ENCODE assay signal across 20 cellular contexts in genomic region chr3:64911138-64911537, GRCh38.
"Had no signal": no experiment of that assay in that cellular context is flagged by ENCODE, and none has a peak within 500 bp of the region (broad histone marks: within the 10 kb centered on the region; RNA-seq: fewer than 3 reads in every experiment).

No MANE protein-coding gene starts in this region.

- H3K27ac Mint-ChIP-seq: activated CD4-positive, alpha-beta memory T cell treated with anti-CD3 and anti-CD28 coated beads for 36 hours; activated CD4-positive, alpha-beta T cell treated with anti-CD3 and anti-CD28 coated beads, Interleukin-2, amount 10 ng/mL, durations not matched to agents 24 days and 14 days; activated naive CD4-positive, alpha-beta T cell treated with anti-CD3 and anti-CD28 coated beads, Interleukin-2, amount 50 U/mL, for 24 hours; T-helper 1 cell treated with Interleukin-12 subunit alpha and Interleukin-12 subunit beta and Interleukin-4 antibody, amounts not matched to agents 30 μg/mL and 1 μg/mL, for 36 hours; WTC11 had no signal

- DNase-seq: activated CD4-positive, alpha-beta memory T cell treated with anti-CD3 and anti-CD28 coated beads for 36 hours; activated CD4-positive, alpha-beta T cell treated with anti-CD3 and anti-CD28 coated beads, Interleukin-2, amount 10 ng/mL, durations not matched to agents 24 days and 14 days; activated CD4-positive, CD25-positive, alpha-beta regulatory T cell treated with anti-CD3 and anti-CD28 coated beads, Interleukin-2, amount 50 U/mL, for 72 hours; activated CD8-positive, alpha-beta memory T cell treated with anti-CD3 and anti-CD28 coated beads for 24 hours; activated T-cell treated with anti-CD3 and anti-CD28 coated beads, Interleukin-2, amount 50 U/mL, for 48 hours; aorta; Karpas-422; MM.1S; NCI-H1105 treated with DMSO at 0.1 percent for 48 hours; NCI-H1436 treated with DMSO at 0.1 percent for 48 hours; NCI-H187; NCI-H2081; NCI-H524; Peyer's patch; SHP77 treated with DMSO at 0.1 percent for 48 hours had no signal

- H3K4me3 Mint-ChIP-seq: activated CD4-positive, alpha-beta memory T cell treated with anti-CD3 and anti-CD28 coated beads for 36 hours; activated CD4-positive, alpha-beta T cell treated with anti-CD3 and anti-CD28 coated beads, Interleukin-2, amount 10 ng/mL, durations not matched to agents 24 days and 14 days; activated naive CD4-positive, alpha-beta T cell treated with anti-CD3 and anti-CD28 coated beads, Interleukin-2, amount 50 U/mL, for 24 hours; central memory CD8-positive, alpha-beta T cell; T-helper 1 cell treated with Interleukin-12 subunit alpha and Interleukin-12 subunit beta and Interleukin-4 antibody, amounts not matched to agents 30 μg/mL and 1 μg/mL, for 36 hours; WTC11 had no signal

- H3K27me3 Mint-ChIP-seq: activated CD4-positive, alpha-beta memory T cell treated with anti-CD3 and anti-CD28 coated beads for 36 hours; activated CD4-positive, alpha-beta T cell treated with anti-CD3 and anti-CD28 coated beads, Interleukin-2, amount 10 ng/mL, durations not matched to agents 24 days and 14 days; activated naive CD4-positive, alpha-beta T cell treated with anti-CD3 and anti-CD28 coated beads, Interleukin-2, amount 50 U/mL, for 24 hours; central memory CD8-positive, alpha-beta T cell had no signal

- ATAC-seq: K562, WTC11 had no signal

- H3K4me1 Mint-ChIP-seq: activated CD4-positive, alpha-beta T cell treated with anti-CD3 and anti-CD28 coated beads, Interleukin-2, amount 10 ng/mL, durations not matched to agents 24 days and 14 days; activated naive CD4-positive, alpha-beta T cell treated with anti-CD3 and anti-CD28 coated beads, Interleukin-2, amount 50 U/mL, for 24 hours; central memory CD8-positive, alpha-beta T cell had no signal

- H3K36me3 Mint-ChIP-seq: activated CD4-positive, alpha-beta memory T cell treated with anti-CD3 and anti-CD28 coated beads for 36 hours; activated naive CD4-positive, alpha-beta T cell treated with anti-CD3 and anti-CD28 coated beads, Interleukin-2, amount 50 U/mL, for 24 hours had no signal
